9 cellular contexts compared by ENCODE assay signal in the genomic region with DNA sequence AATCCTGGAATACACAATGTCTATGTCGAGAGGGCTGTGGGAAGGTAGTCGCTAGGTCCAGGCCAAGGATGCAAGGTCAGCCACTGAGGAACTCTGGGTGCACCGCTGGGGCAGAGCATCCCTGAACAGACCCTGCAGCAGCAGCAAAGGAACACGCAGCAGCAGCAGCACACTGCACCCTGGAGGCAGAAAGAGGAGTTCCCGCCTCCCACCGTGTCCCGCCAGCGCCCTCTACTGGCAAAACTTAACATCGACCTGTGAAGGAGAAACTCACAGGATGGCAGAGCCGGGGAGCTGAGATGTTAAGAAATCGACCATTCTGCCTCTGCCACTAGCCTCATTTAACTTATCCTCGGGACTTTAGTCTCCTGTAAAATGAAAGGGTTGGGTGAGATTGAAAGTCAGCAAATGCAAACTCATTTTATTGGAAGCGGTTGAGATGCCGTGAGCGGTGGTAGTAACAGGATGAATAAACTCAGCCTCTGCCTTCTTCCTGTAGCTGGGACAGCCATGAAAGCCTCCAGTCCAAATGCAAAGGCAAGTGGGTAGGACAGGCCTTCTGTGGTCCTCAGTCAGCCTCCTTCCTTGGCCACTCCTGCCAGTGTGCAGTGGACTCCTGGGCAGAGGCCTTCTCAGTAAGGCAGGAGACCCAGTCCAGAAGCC. TPM values are rescaled to one million over a fixed set of nuclear protein-coding genes. Genes with fewer than 3 reads are reported as not detected.
DNase-seq lines count a peak whose midpoint lies in the region; ATAC-seq and TF ChIP-seq lines count a peak whose summit lies in the region.
"Had no signal": no experiment of that assay in that cellular context is flagged by ENCODE, and none has a peak within 500 bp of the region (broad histone marks: within the 10 kb centered on the region; RNA-seq: fewer than 3 reads in every experiment).

No MANE protein-coding gene starts in this region.

- no peaks in the 10 kb centered on the region for H3K36me3 Mint-ChIP-seq in CD14-positive monocyte
- no peaks in the 10 kb centered on the region for H3K36me3 Mint-ChIP-seq in activated CD4-positive, alpha-beta memory T cell treated with anti-CD3 and anti-CD28 coated beads, Interleukin-2, amount 10 ng/mL, durations not matched to agents 7 days and 5 days (ENCODE audit: low read depth)

- no peaks in the 10 kb centered on the region for H3K4me1 Mint-ChIP-seq in CD14-positive monocyte
- no peaks in the 10 kb centered on the region for H3K4me1 Mint-ChIP-seq in activated CD4-positive, alpha-beta memory T cell treated with anti-CD3 and anti-CD28 coated beads, Interleukin-2, amount 10 ng/mL, durations not matched to agents 7 days and 5 days

- H3K27ac Mint-ChIP-seq in CD14-positive monocyte, result no peak overlapping the region
- no peak overlapping the region for H3K27ac Mint-ChIP-seq in activated CD4-positive, alpha-beta memory T cell treated with anti-CD3 and anti-CD28 coated beads, Interleukin-2, amount 10 ng/mL, durations not matched to agents 7 days and 5 days

- no peak overlapping the region for H3K4me3 ChIP-seq in foreskin fibroblast (ENCODE audit: low read depth in 1 of 2, low read length in 2 of 2)
- H3K4me3 ChIP-seq in retinal pigment epithelial cell (ENCODE audit: low read length), result no peak overlapping the region
- H3K4me3 ChIP-seq: skin epidermis had no signal

- POLR2A ChIA-PET in activated CD4-positive, alpha-beta memory T cell treated with anti-CD3 and anti-CD28 coated beads, Interleukin-2, amount 10 ng/mL, durations not matched to agents 7 days and 5 days (lab: Charles Lee), result no interaction called here

- peaks cover 0 to 3% (median 0%) of the 10 kb centered on the region in 7 donors for H3K9me3 Mint-ChIP-seq in CD14-positive monocyte
- H3K9me3 Mint-ChIP-seq in activated CD4-positive, alpha-beta memory T cell treated with anti-CD3 and anti-CD28 coated beads, Interleukin-2, amount 10 ng/mL, durations not matched to agents 7 days and 5 days, result no peaks in the 10 kb centered on the region

- H3K27me3 Mint-ChIP-seq in CD14-positive monocyte (ENCODE audit: low read depth in 3 of 3), result peaks cover 0 to 5% (median 2%) of the 10 kb centered on the region in 3 donors
- no peaks in the 10 kb centered on the region for H3K27me3 Mint-ChIP-seq in activated CD4-positive, alpha-beta memory T cell treated with anti-CD3 and anti-CD28 coated beads, Interleukin-2, amount 10 ng/mL, durations not matched to agents 7 days and 5 days

- ATAC-seq in GM18520 (IDR thresholded peaks at IDR 0.05; ENCODE audit: unreplicated experiment) (peak; percentile 40), HG03108 (IDR thresholded peaks at IDR 0.05; ENCODE audit: unreplicated experiment) (peak; percentile 80)

- peak; percentile 91 for TF ChIP-seq CTCF in CD14-positive monocyte (IDR thresholded peaks at IDR 0.05)
- TF ChIP-seq CTCF in foreskin fibroblast (IDR thresholded peaks at IDR 0.05; ENCODE audit: low read depth, low read length), result peak; percentile 90
- TF ChIP-seq CTCF in retinal pigment epithelial cell (conservative IDR thresholded peaks at IDR 0.05; ENCODE audit: low read depth, low read length), result peak; percentile 97

- DNase-seq in CD14-positive monocyte (ENCODE audit: low spot score), result peak; percentile 63
- DNase-seq in NCI-H526 treated with DMSO at 0.1 percent for 48 hours (lab: John Stamatoyannopoulos, UW), result peak; percentile 24
- peak; percentile 76 for DNase-seq in activated CD4-positive, alpha-beta memory T cell treated with anti-CD3 and anti-CD28 coated beads, Interleukin-2, amount 10 ng/mL, durations not matched to agents 7 days and 5 days
- peak; percentile 11 to 50 for DNase-seq in foreskin fibroblast
- peak; percentile 6 for DNase-seq in retinal pigment epithelial cell (ENCODE audit: low read depth)
- no peak for DNase-seq in mesenteric fat pad (ENCODE audit: low spot score)

- CTCF ChIA-PET in activated CD4-positive, alpha-beta memory T cell treated with anti-CD3 and anti-CD28 coated beads, Interleukin-2, amount 10 ng/mL, durations not matched to agents 7 days and 5 days (lab: Charles Lee), result interaction anchor here (0.7 to 1.8 kb wide), 14 partner anchors 8 to 749 kb away, joined by 3 to 13 read pairs (median 3); no protein-coding TSS in a partner anchor

- no peak overlapping the region for H3K4me3 Mint-ChIP-seq in CD14-positive monocyte
- H3K4me3 Mint-ChIP-seq in activated CD4-positive, alpha-beta memory T cell treated with anti-CD3 and anti-CD28 coated beads, Interleukin-2, amount 10 ng/mL, durations not matched to agents 7 days and 5 days, result no peak overlapping the region

- intact Hi-C loops in CD14-positive monocyte (cut with micrococcal nuclease), result no loop called here

RNA-seq across cellular contexts. Expression of a gene that starts 45.6 kb away (rescaled TPM):
- polyA plus RNA-seq in CD14-positive monocyte, result not detected
- total RNA-seq in activated CD4-positive, alpha-beta memory T cell treated with anti-CD3 and anti-CD28 coated beads, Interleukin-2, amount 10 ng/mL, durations not matched to agents 7 days and 5 days, result not detected
- 0.35 TPM for total RNA-seq in mesenteric fat pad
